10 cellular contexts compared by ENCODE assay signal in genomic region chr10:5614081-5614721, GRCh38. TPM values are rescaled to one million over a fixed set of nuclear protein-coding genes. Genes with fewer than 3 reads are reported as not detected.
DNase-seq lines count a peak whose midpoint lies in the region; TF ChIP-seq lines count a peak whose summit lies in the region.
"Had no signal": no experiment of that assay in that cellular context is flagged by ENCODE, and none has a peak within 500 bp of the region (broad histone marks: within the 10 kb centered on the region; RNA-seq: fewer than 3 reads in every experiment).

No MANE protein-coding gene starts in this region.

- H3K27ac ChIP-seq in HEK293 (ENCODE audit: extremely low read depth, low read depth, low read length) (no peak overlapping the region), mammary epithelial cell (ENCODE audit: insufficient read depth, low read depth, low read length) (peak overlapping the region; percentile 46), stomach smooth muscle (ENCODE audit: low read length) (peak overlapping the region; percentile 24)

- in situ Hi-C loops in mammary epithelial cell (cut with MboI; ENCODE audit: low sequenced_read_pairs in 2 of 2) = loop anchor here in 1 of 2 donors (5.0 to 25.0 kb wide), 3 partner anchors 62 to 777 kb away; partner anchors contain the start of gene AKR1E2

- CTCF ChIA-PET in HEK293 (lab: Yijun Ruan, JAX) = interaction anchor here (0.6 to 3.0 kb wide), 2 partner anchors 9 to 170 kb away, joined by 7 to 19 read pairs; no protein-coding TSS in a partner anchor
- CTCF ChIA-PET in mammary epithelial cell (lab: Charles Lee; ENCODE audit: low non-redundant PET) = interaction anchor here (0.7 kb wide), 1 partner anchor 179 kb away, joined by 3 read pairs; no protein-coding TSS in a partner anchor

- no peaks in the 10 kb centered on the region for H3K27me3 ChIP-seq in mammary epithelial cell (ENCODE audit: insufficient read depth, low read length)
- H3K27me3 ChIP-seq in stomach smooth muscle (ENCODE audit: control insufficient read depth in 1 of 2, insufficient read depth in 2 of 2, low read length in 2 of 2) = no peaks in the 10 kb centered on the region

- H3K36me3 ChIP-seq in HEK293 (ENCODE audit: control insufficient read depth in 2 of 2, insufficient read depth in 1 of 2, low read length in 2 of 2) (no peaks in the 10 kb centered on the region), mammary epithelial cell (ENCODE audit: insufficient read depth, low read length) (no peaks in the 10 kb centered on the region), stomach smooth muscle (ENCODE audit: control insufficient read depth in 2 of 2, insufficient read depth in 2 of 2, low read length in 2 of 2) (no peaks in the 10 kb centered on the region)

- no peak overlapping the region for H3K4me3 ChIP-seq in HEK293 (ENCODE audit: low read depth, low read length)
- H3K4me3 ChIP-seq in mammary epithelial cell (replicated peaks in 1 of 3; ENCODE audit: insufficient read depth in 1 of 3, low read depth in 2 of 3, low read length in 3 of 3) = no peak overlapping the region
- H3K4me3 ChIP-seq in stomach smooth muscle (ENCODE audit: low read length in 2 of 2) = no peak overlapping the region

- dilution Hi-C loops in mammary epithelial cell (cut with HindIII; ENCODE audit: low sequenced_read_pairs) = no loop called here

- H4K20me1 ChIP-seq in mammary epithelial cell (ENCODE audit: insufficient read depth, low read length) = no peaks in the 10 kb centered on the region

- H2AFZ ChIP-seq in mammary epithelial cell (ENCODE audit: low read depth, low read length) = no peak overlapping the region

- H3K9ac ChIP-seq in mammary epithelial cell (ENCODE audit: insufficient read depth, low read length) (no peak overlapping the region), stomach smooth muscle (ENCODE audit: low read length in 2 of 2) (no peak overlapping the region)

- 70% methylated on average over 5 of the region's 5 CpGs for WGBS in mammary epithelial cell (ENCODE audit: low coverage, missing lambda C conversion rate)

- no peaks in the 10 kb centered on the region for H3K9me3 ChIP-seq in HEK293 (ENCODE audit: control insufficient read depth, insufficient read depth, low read depth, low read length)
- H3K9me3 ChIP-seq in mammary epithelial cell (replicated peaks; ENCODE audit: insufficient read depth, low read length) = no peaks in the 10 kb centered on the region
- H3K9me3 ChIP-seq in stomach smooth muscle (ENCODE audit: control insufficient read depth in 2 of 2, low read length in 2 of 2) = no peaks in the 10 kb centered on the region

- BruUV-seq in mammary epithelial cell (replicated peaks; lab: Mats Ljungman, UMichigan) = no TSS peak

- POLR2A ChIA-PET in HEK293 (lab: Yijun Ruan, JAX) = interaction anchor here (1.0 kb wide), 1 partner anchor 168 kb away, joined by 4 read pairs; no protein-coding TSS in a partner anchor

- intact Hi-C loops in mammary epithelial cell (cut with micrococcal nuclease) (no loop called here), posterior vena cava (cut with DNase I) (no loop called here)

- H3K79me2 ChIP-seq in mammary epithelial cell (ENCODE audit: insufficient read depth, low read length) = peaks cover 30% of the 10 kb centered on the region

- DNase-seq in mammary epithelial cell = no peak
- peak; percentile 17 for DNase-seq in iris pigment epithelial cell (ENCODE audit: low read depth)
- DNase-seq in posterior vena cava (ENCODE audit: low spot score) = no peak
- DNase-seq in NCI-H1930 (lab: John Stamatoyannopoulos, UW) = no peak
- no peak for DNase-seq in cerebellar nuclear complex (lab: John Stamatoyannopoulos, UW)
- DNase-seq in cerebellum (ENCODE audit: low spot score) = no peak
- DNase-seq: hypothalamus, NCI-H82 had no signal

- H3K4me2 ChIP-seq in mammary epithelial cell (ENCODE audit: insufficient read depth, low read depth, low read length) = no peak overlapping the region

- TF ChIP-seq CTCF in HEK293 (tag by site-specific recombination; IDR thresholded peaks at IDR 0.05) = no peak
- TF ChIP-seq CTCF in mammary epithelial cell (conservative IDR thresholded peaks at IDR 0.05 in 1 of 2, IDR thresholded peaks at IDR 0.05 in 1 of 2; ENCODE audit: extremely low read depth in 1 of 2, insufficient read depth in 1 of 2, low read depth in 1 of 2, low read length in 2 of 2) = no peak

- peaks cover 8% of the 10 kb centered on the region for H3K4me1 ChIP-seq in HEK293 (ENCODE audit: control insufficient read depth, insufficient read depth, low read length)
- H3K4me1 ChIP-seq in mammary epithelial cell (ENCODE audit: insufficient read depth, low read length) = peaks cover 71% of the 10 kb centered on the region
- peaks cover 53% of the 10 kb centered on the region for H3K4me1 ChIP-seq in stomach smooth muscle (ENCODE audit: control insufficient read depth, insufficient read depth, low read length)

TF ChIP-seq in HEK293, 187 proteins besides CTCF, POLR2A, EP300 and RAD21:
- no peak for TF ChIP-seq ZBTB20 (tag by site-specific recombination; IDR thresholded peaks at IDR 0.05)
- TF ChIP-seq, protein P1, sequence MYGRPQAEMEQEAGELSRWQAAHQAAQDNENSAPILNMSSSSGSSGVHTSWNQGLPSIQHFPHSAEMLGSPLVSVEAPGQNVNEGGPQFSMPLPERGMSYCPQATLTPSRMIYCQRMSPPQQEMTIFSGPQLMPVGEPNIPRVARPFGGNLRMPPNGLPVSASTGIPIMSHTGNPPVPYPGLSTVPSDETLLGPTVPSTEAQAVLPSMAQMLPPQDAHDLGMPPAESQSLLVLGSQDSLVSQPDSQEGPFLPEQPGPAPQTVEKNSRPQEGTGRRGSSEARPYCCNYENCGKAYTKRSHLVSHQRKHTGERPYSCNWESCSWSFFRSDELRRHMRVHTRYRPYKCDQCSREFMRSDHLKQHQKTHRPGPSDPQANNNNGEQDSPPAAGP (tag by site-specific recombination; IDR thresholded peaks at IDR 0.05) = 0 out of 2 replicates have a peak, but pooled peaks have one; percentile 25

RNA-seq across cellular contexts. Expression of gene ASB13, which starts 52.2 kb away (rescaled TPM):
- total RNA-seq in mammary epithelial cell = 10 to 100 TPM; 16.7 to 17.3 TPM
- polyA plus RNA-seq in mammary epithelial cell = 14.4 TPM
- 17.0 TPM for polyA minus RNA-seq in mammary epithelial cell
- 10 to 100 TPM; 19.7 to 21.6 TPM for total RNA-seq in posterior vena cava
- 11.9 TPM for total RNA-seq in cerebellum
